ENCODE assay signal across 7 cellular contexts in genomic region chr2:96305979-96306308, GRCh38. TPM values are rescaled to one million over a fixed set of nuclear protein-coding genes. Genes with fewer than 3 reads are reported as not detected.
A peak's percentile ranks its signal among the peaks of the same experiment; 100 is the strongest.
DNase-seq lines count a peak whose midpoint lies in the region; ATAC-seq and TF ChIP-seq lines count a peak whose summit lies in the region.

No MANE protein-coding gene starts in this region.

- H3K4me3 Mint-ChIP-seq in activated B cell treated with CpG ODN at 0.5 μM for 24 hours: peak overlapping the region; percentile 97

- DNase-seq in activated B cell treated with CpG ODN at 0.5 μM for 24 hours (no peak), left ventricle myocardium inferior (no peak), smooth muscle cell (lab: John Stamatoyannopoulos, UW; ENCODE audit: unreplicated experiment) (no peak), NCI-H510A (lab: John Stamatoyannopoulos, UW) (no peak), foreskin melanocyte (no peak)

- CTCF ChIA-PET in HEK293 (lab: Yijun Ruan, JAX): interaction anchor here (0.7 to 1.7 kb wide), 5 partner anchors 40 to 205 kb away, joined by 3 to 4 read pairs (median 3); no protein-coding TSS in a partner anchor
- CTCF ChIA-PET in activated B cell treated with CpG ODN at 0.5 μM for 24 hours (lab: Charles Lee): interaction anchor here (0.8 to 1.8 kb wide), 2 partner anchors 14 to 248 kb away, joined by 3 to 4 read pairs; no protein-coding TSS in a partner anchor

- intact Hi-C loops in activated B cell treated with CpG ODN at 0.5 μM for 24 hours (cut with micrococcal nuclease) (loop anchor here (1.0 to 5.0 kb wide), 7 partner anchors 16 to 455 kb away; partner anchors contain the start of genes CIAO1, CNNM4 and NCAPH), left ventricle myocardium inferior (cut with micrococcal nuclease) (no loop called here)

- H3K36me3 ChIP-seq in HEK293 (ENCODE audit: control insufficient read depth in 2 of 2, insufficient read depth in 1 of 2, low read length in 2 of 2): peaks cover 21 to 38% of the 10 kb centered on the region in 2 experiments
- H3K36me3 ChIP-seq in left ventricle myocardium inferior: peaks cover 35% of the 10 kb centered on the region
- H3K36me3 ChIP-seq in smooth muscle cell (ENCODE audit: low read depth): peaks cover 17% of the 10 kb centered on the region

- peak overlapping the region; percentile 69 for H3K27ac ChIP-seq in HEK293 (ENCODE audit: extremely low read depth, low read depth, low read length)
- peak overlapping the region; percentile 91 for H3K27ac ChIP-seq in left ventricle myocardium inferior (replicated peaks)
- H3K27ac ChIP-seq in smooth muscle cell (ENCODE audit: low read depth): no peak overlapping the region

- H4K20me1 ChIP-seq in smooth muscle cell (ENCODE audit: low read depth): peaks cover 28% of the 10 kb centered on the region

- no peaks in the 10 kb centered on the region for H3K27me3 Mint-ChIP-seq in activated B cell treated with CpG ODN at 0.5 μM for 24 hours

- TF ChIP-seq CTCF in HEK293 (tag by site-specific recombination; IDR thresholded peaks at IDR 0.05) (no peak), activated B cell treated with CpG ODN at 0.5 μM for 24 hours (IDR thresholded peaks at IDR 0.05) (no peak), left ventricle myocardium inferior (IDR thresholded peaks at IDR 0.05; ENCODE audit: borderline replicate concordance) (no peak), smooth muscle cell (IDR thresholded peaks at IDR 0.05; ENCODE audit: borderline replicate concordance, insufficient read depth, poor library complexity, severe bottlenecking) (no peak)

- H3K79me2 ChIP-seq in smooth muscle cell (ENCODE audit: low read depth): peaks cover 27% of the 10 kb centered on the region

- POLR2A ChIA-PET in HEK293 (lab: Yijun Ruan, JAX) (interaction anchor here (0.6 to 2.0 kb wide), 7 partner anchors 15 to 104 kb away, joined by 4 to 16 read pairs (median 5); partner anchors contain the start of genes CIAO1, NCAPH and TMEM127), activated B cell treated with CpG ODN at 0.5 μM for 24 hours (lab: Charles Lee) (interaction anchor here (0.6 to 2.6 kb wide), 12 partner anchors 9 to 469 kb away, joined by 3 to 44 read pairs (median 8); partner anchors contain the start of genes CIAO1, ITPRIPL1, NCAPH and STARD7)

- no peak for ATAC-seq in activated B cell treated with CpG ODN at 0.5 μM for 24 hours (ENCODE audit: low read depth)
- no peak for ATAC-seq in HG02870 (IDR thresholded peaks at IDR 0.05; ENCODE audit: unreplicated experiment)

- H3K36me3 Mint-ChIP-seq in activated B cell treated with CpG ODN at 0.5 μM for 24 hours (ENCODE audit: low read depth): peaks cover 48% of the 10 kb centered on the region

- H3F3A ChIP-seq in smooth muscle cell (ENCODE audit: low read depth): no peaks in the 10 kb centered on the region

- no peaks in the 10 kb centered on the region for H3K9me3 Mint-ChIP-seq in activated B cell treated with CpG ODN at 0.5 μM for 24 hours

- peaks cover 9% of the 10 kb centered on the region; the same call in 1 of the 2 replicates for H3K4me1 ChIP-seq in HEK293 (ENCODE audit: control insufficient read depth, insufficient read depth, low read length)
- peaks cover 45% of the 10 kb centered on the region for H3K4me1 ChIP-seq in left ventricle myocardium inferior
- H3K4me1 ChIP-seq in smooth muscle cell (ENCODE audit: low read depth): peaks cover 13% of the 10 kb centered on the region

- H3K9me3 ChIP-seq in HEK293 (ENCODE audit: control insufficient read depth, insufficient read depth, low read depth, low read length) (no peaks in the 10 kb centered on the region), left ventricle myocardium inferior (replicated peaks) (no peaks in the 10 kb centered on the region), smooth muscle cell (replicated peaks; ENCODE audit: low read depth) (no peaks in the 10 kb centered on the region)

- peak overlapping the region; percentile 87 for H3K9ac ChIP-seq in smooth muscle cell (ENCODE audit: low read depth)

- peak overlapping the region; percentile 97 for H3K27ac Mint-ChIP-seq in activated B cell treated with CpG ODN at 0.5 μM for 24 hours

- 21% methylated on average over 9 of the region's 9 CpGs for WGBS in smooth muscle cell (ENCODE audit: low lambda C conversion rate)

- peak overlapping the region; percentile 84 for H3K4me2 ChIP-seq in smooth muscle cell

- no peaks in the 10 kb centered on the region for H3K27me3 ChIP-seq in left ventricle myocardium inferior (ENCODE audit: low read depth)
- H3K27me3 ChIP-seq in smooth muscle cell (ENCODE audit: low read depth): no peaks in the 10 kb centered on the region

- H2AFZ ChIP-seq in smooth muscle cell (ENCODE audit: low read depth): peak overlapping the region; percentile 92

- peaks cover 45% of the 10 kb centered on the region for H3K4me1 Mint-ChIP-seq in activated B cell treated with CpG ODN at 0.5 μM for 24 hours

- H3K4me3 ChIP-seq in HEK293 (ENCODE audit: low read depth, low read length) (peak overlapping the region; percentile 76), left ventricle myocardium inferior (peak overlapping the region; percentile 91), smooth muscle cell (peak overlapping the region; percentile 98)

TF ChIP-seq in HEK293, 187 proteins besides CTCF, POLR2A, EP300 and RAD21:
- TF ChIP-seq ZNF362 (tag by site-specific recombination; IDR thresholded peaks at IDR 0.05) (no peak), OSR2 (tag by site-specific recombination; IDR thresholded peaks at IDR 0.05) (peak; percentile 1; the same call in 1 of the 2 replicates)
TF ChIP-seq in HEK293: peak in this region for 1.

RNA-seq across cellular contexts. Expression of gene SNRNP200, which starts 0.6 kb away (rescaled TPM):
- total RNA-seq in activated B cell treated with CpG ODN at 0.5 μM for 24 hours (185 and 208 TPM in 2 replicates), left ventricle myocardium inferior (54.8 TPM), smooth muscle cell (49.1 and 49.5 TPM in 2 replicates)
- 54.1 and 57.6 TPM in 2 replicates for polyA plus RNA-seq in smooth muscle cell

RNA-seq across cellular contexts. Expression of gene ITPRIPL1, which starts 19.2 kb away (rescaled TPM):
- total RNA-seq in activated B cell treated with CpG ODN at 0.5 μM for 24 hours: 2.7 and 4.4 TPM in 2 replicates
- 0.47 TPM for total RNA-seq in left ventricle myocardium inferior
- 3.3 and 3.5 TPM in 2 replicates for total RNA-seq in smooth muscle cell
- 4.3 and 6.0 TPM in 2 replicates for polyA plus RNA-seq in smooth muscle cell

RNA-seq across cellular contexts. Expression of gene NCAPH, which starts 29.6 kb away (rescaled TPM):
- total RNA-seq in activated B cell treated with CpG ODN at 0.5 μM for 24 hours (1.8 and 2.4 TPM in 2 replicates), left ventricle myocardium inferior (0.69 TPM), smooth muscle cell (4.5 and 6.2 TPM in 2 replicates)
- 4.8 and 6.0 TPM in 2 replicates for polyA plus RNA-seq in smooth muscle cell

RNA-seq across cellular contexts. Expression of gene CIAO1, which starts 39.9 kb away (rescaled TPM):
- 65.6 and 71.6 TPM in 2 replicates for total RNA-seq in activated B cell treated with CpG ODN at 0.5 μM for 24 hours
- 68.6 TPM for total RNA-seq in left ventricle myocardium inferior
- 48.6 and 59.8 TPM in 2 replicates for total RNA-seq in smooth muscle cell
- 56.2 and 56.4 TPM in 2 replicates for polyA plus RNA-seq in smooth muscle cell

RNA-seq across cellular contexts. Expression of gene TMEM127, which starts 40.1 kb away (rescaled TPM):
- 36.6 and 43.2 TPM in 2 replicates for total RNA-seq in activated B cell treated with CpG ODN at 0.5 μM for 24 hours
- total RNA-seq in left ventricle myocardium inferior: 85.7 TPM
- 18.7 and 21.9 TPM in 2 replicates for total RNA-seq in smooth muscle cell
- 20.5 and 31.8 TPM in 2 replicates for polyA plus RNA-seq in smooth muscle cell
